8 cellular contexts compared by ENCODE assay signal in genomic region chr6:26521485-26522391, GRCh38. TPM values are rescaled to one million over a fixed set of nuclear protein-coding genes. Genes with fewer than 3 reads are reported as not detected.
DNase-seq lines count a peak whose midpoint lies in the region; ATAC-seq and TF ChIP-seq lines count a peak whose summit lies in the region.

No MANE protein-coding gene starts in this region.

- no peaks in the 10 kb centered on the region for H3K9me3 ChIP-seq in mucosa of descending colon

- H3K4me3 ChIP-seq in epithelial cell of esophagus (ENCODE audit: low read length) (peak overlapping the region; percentile 52), mucosa of descending colon (peak overlapping the region; percentile 22)

- TF ChIP-seq CTCF in epithelial cell of esophagus (IDR thresholded peaks at IDR 0.05; ENCODE audit: insufficient read depth, low read depth, low read length, missing control alignments) = no peak
- peak; percentile 55 for TF ChIP-seq CTCF in mucosa of descending colon (IDR thresholded peaks at IDR 0.05)

- intact Hi-C loops in mucosa of descending colon (cut with DNase I, micrococcal nuclease) = no loop called here

- no peaks in the 10 kb centered on the region for H3K36me3 ChIP-seq in mucosa of descending colon (ENCODE audit: low read depth)

- peak; percentile 67 for ATAC-seq in HG03039 (IDR thresholded peaks at IDR 0.05; ENCODE audit: unreplicated experiment)
- ATAC-seq in mucosa of descending colon = peak; percentile 90

- H3K4me1 ChIP-seq in mucosa of descending colon (ENCODE audit: low read depth) = peaks cover 6% of the 10 kb centered on the region

- DNase-seq in SIG-M5 treated with dmso at 0.1 percent for 504 hours (lab: John Stamatoyannopoulos, UW; ENCODE audit: unreplicated experiment) (peak; percentile 67), SIG-M5 (lab: John Stamatoyannopoulos, UW) (no peak), NCI-H748 (lab: John Stamatoyannopoulos, UW; ENCODE audit: unreplicated experiment) (peak; percentile 89), epithelial cell of esophagus (ENCODE audit: low read depth) (peak; percentile 55), mucosa of descending colon (peak; percentile 84 to 92 (median 90))
- DNase-seq in activated CD8-positive, alpha-beta memory T cell treated with anti-CD3 and anti-CD28 coated beads, Interleukin-2, amount 50 U/mL, for 48 hours = peak; percentile 87
- peak; percentile 42 to 43 for DNase-seq in stimulated activated CD8-positive, alpha-beta memory T cell treated with anti-CD3 and anti-CD28 coated beads, Interleukin-4, amount 100 ng/mL, for 1 hour (ENCODE audit: low read depth in 2 of 2, low spot score in 1 of 2)

RNA-seq across cellular contexts. Expression of gene HMGN4, which starts 16.4 kb away (rescaled TPM):
- 10 to 100 TPM; 58.6 to 76.0 (median 68.2) TPM for total RNA-seq in mucosa of descending colon

RNA-seq across cellular contexts. Expression of gene BTN1A1, which starts 21.6 kb away (rescaled TPM):
- total RNA-seq in mucosa of descending colon = not detected
